In genomic region chr17:38704645-38705522, GRCh38 we compare ENCODE assay signal across 1 cellular context.
A peak's percentile ranks its signal among the peaks of the same experiment; 100 is the strongest.
TF ChIP-seq lines count a peak whose summit lies in the region.

Gene MLLT6 (plus strand): TSS chr17:38705273. CDS start chr17:38705633, 360 bp downstream.

TF ChIP-seq in HepG2, 621 proteins besides CTCF, POLR2A, EP300 and RAD21 (continued from another document and continues in another):
- no peak for TF ChIP-seq ZNF512B (CRISPR knock-in tag; IDR thresholded peaks at IDR 0.05; ENCODE audit: borderline replicate concordance)
- TF ChIP-seq FOSL2 (CRISPR knock-in tag; IDR thresholded peaks at IDR 0.05) = no peak
- no peak for TF ChIP-seq CHD2 (IDR thresholded peaks at IDR 0.05; ENCODE audit: low read depth, low read length)
- TF ChIP-seq SAP130 (CRISPR knock-in tag; IDR thresholded peaks at IDR 0.05; ENCODE audit: low read depth) = peak; percentile 28
- no peak for TF ChIP-seq ZNF362 (CRISPR knock-in tag; IDR thresholded peaks at IDR 0.05; ENCODE audit: borderline replicate concordance)
- no peak for TF ChIP-seq FOSL1 (CRISPR knock-in tag; IDR thresholded peaks at IDR 0.05; ENCODE audit: borderline replicate concordance)
- TF ChIP-seq ZFP36L1 (CRISPR knock-in tag; IDR thresholded peaks at IDR 0.05) = no peak
- peak; percentile 46; the same call in 1 of the 2 replicates for TF ChIP-seq TERF1 (CRISPR knock-in tag; IDR thresholded peaks at IDR 0.05)
- no peak for TF ChIP-seq ZNF569 (CRISPR knock-in tag; IDR thresholded peaks at IDR 0.05; ENCODE audit: borderline replicate concordance)
- TF ChIP-seq ZKSCAN1 (IDR thresholded peaks at IDR 0.05; ENCODE audit: low read length) = 0 out of 2 replicates have a peak, but pooled peaks have one; percentile 26
- no peak for TF ChIP-seq ZFP41 (CRISPR knock-in tag; IDR thresholded peaks at IDR 0.05; ENCODE audit: borderline replicate concordance)
- TF ChIP-seq MAFG (CRISPR knock-in tag; IDR thresholded peaks at IDR 0.05) = no peak
- TF ChIP-seq CSRNP2 (CRISPR knock-in tag; conservative IDR thresholded peaks at IDR 0.05; ENCODE audit: low read depth) = no peak
- TF ChIP-seq ZNF891 (CRISPR knock-in tag; IDR thresholded peaks at IDR 0.05) = no peak
- TF ChIP-seq PITX1 (CRISPR knock-in tag; IDR thresholded peaks at IDR 0.05) = no peak
- TF ChIP-seq ZC3H4 (CRISPR knock-in tag; IDR thresholded peaks at IDR 0.05; ENCODE audit: borderline replicate concordance) = no peak
- TF ChIP-seq ZNF768 (CRISPR knock-in tag; IDR thresholded peaks at IDR 0.05) = no peak
- no peak for TF ChIP-seq ZBTB46 (CRISPR knock-in tag; IDR thresholded peaks at IDR 0.05; ENCODE audit: borderline replicate concordance)
- TF ChIP-seq ZNF510 (CRISPR knock-in tag; IDR thresholded peaks at IDR 0.05; ENCODE audit: low read depth) = no peak
- TF ChIP-seq ONECUT2 (CRISPR knock-in tag; IDR thresholded peaks at IDR 0.05) = no peak; the same call in 1 of the 2 replicates
- no peak for TF ChIP-seq ZNF749 (CRISPR knock-in tag; IDR thresholded peaks at IDR 0.05; ENCODE audit: borderline replicate concordance)
- TF ChIP-seq ZNF878 (CRISPR knock-in tag; IDR thresholded peaks at IDR 0.05) = peak; percentile 57; the same call in 1 of the 2 replicates
- TF ChIP-seq ZNF430 (CRISPR knock-in tag; IDR thresholded peaks at IDR 0.05) = no peak
- TF ChIP-seq HOXA9 (CRISPR knock-in tag; IDR thresholded peaks at IDR 0.05; ENCODE audit: borderline replicate concordance) = no peak
- no peak for TF ChIP-seq XRCC5 (optimal IDR thresholded peaks at IDR 0.05; ENCODE audit: low read length)
- TF ChIP-seq FOXJ3 (CRISPR knock-in tag; IDR thresholded peaks at IDR 0.05; ENCODE audit: borderline replicate concordance) = 0 out of 2 replicates have a peak, but pooled peaks have one; percentile 43
- TF ChIP-seq ZFX (CRISPR knock-in tag; IDR thresholded peaks at IDR 0.05; ENCODE audit: low read depth) = 0 out of 2 replicates have a peak, but pooled peaks have one; percentile 20
- no peak for TF ChIP-seq ZNF318 (CRISPR knock-in tag; IDR thresholded peaks at IDR 0.05)
- peak; percentile 47; the same call in 1 of the 2 replicates for TF ChIP-seq ARID2 (CRISPR knock-in tag; IDR thresholded peaks at IDR 0.05; ENCODE audit: borderline replicate concordance)
- TF ChIP-seq BCLAF1 (IDR thresholded peaks at IDR 0.05) = no peak
- 0 out of 2 replicates have a peak, but pooled peaks have one; percentile 29 for TF ChIP-seq MXD3 (CRISPR knock-in tag; IDR thresholded peaks at IDR 0.05)
- TF ChIP-seq ZNF720 (CRISPR knock-in tag; IDR thresholded peaks at IDR 0.05) = no peak
- no peak for TF ChIP-seq MIER2 (CRISPR knock-in tag; IDR thresholded peaks at IDR 0.05)
- no peak for TF ChIP-seq SMAD1 (CRISPR knock-in tag; IDR thresholded peaks at IDR 0.05; ENCODE audit: borderline replicate concordance, low read depth)
